In the genomic region with DNA sequence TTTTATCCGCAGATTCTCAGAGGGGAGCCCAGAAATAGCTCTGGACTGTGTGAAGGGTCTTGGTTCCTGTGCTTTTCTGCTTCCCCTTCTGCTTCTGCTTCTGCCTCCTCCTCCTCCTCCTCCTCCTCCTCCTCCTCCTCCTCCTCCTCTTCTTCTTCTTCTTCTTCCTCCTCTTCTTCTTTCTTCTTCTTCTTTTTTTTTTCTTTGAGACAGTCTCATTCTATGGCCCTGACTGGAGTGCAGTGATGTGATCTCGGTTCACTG, we compare ENCODE assay signal across 10 cellular contexts. TPM values are rescaled to one million over a fixed set of nuclear protein-coding genes. Genes with fewer than 3 reads are reported as not detected.
DNase-seq lines count a peak whose midpoint lies in the region; ATAC-seq and TF ChIP-seq lines count a peak whose summit lies in the region.
"Had no signal": no experiment of that assay in that cellular context is flagged by ENCODE, and none has a peak within 500 bp of the region (broad histone marks: within the 10 kb centered on the region; RNA-seq: fewer than 3 reads in every experiment).

No MANE protein-coding gene starts in this region.

- no peak overlapping the region for H3K9ac ChIP-seq in HUES6 (ENCODE audit: low read length)
- H3K9ac ChIP-seq in parathyroid adenoma, result no peak overlapping the region

- H3K9me3 ChIP-seq in HUES6 (ENCODE audit: control insufficient read depth, insufficient read depth, low read depth, low read length) (no peaks in the 10 kb centered on the region), SJCRH30 (replicated peaks) (no peaks in the 10 kb centered on the region), parathyroid adenoma (ENCODE audit: control insufficient read depth, low read length) (no peaks in the 10 kb centered on the region)
- H3K9me3 ChIP-seq: BE2C, testis had no signal

- H3K27ac ChIP-seq in HUES6 (ENCODE audit: low read depth, low read length) (no peak overlapping the region), SJCRH30 (no peak overlapping the region), parathyroid adenoma (no peak overlapping the region)
- H3K27ac ChIP-seq: foreskin keratinocyte, SK-N-MC, testis had no signal

- H3K4me2 ChIP-seq in parathyroid adenoma (ENCODE audit: low read length), result no peak overlapping the region

- no peaks in the 10 kb centered on the region for H3K79me2 ChIP-seq in parathyroid adenoma

- no peaks in the 10 kb centered on the region for H3K36me3 ChIP-seq in HUES6 (ENCODE audit: control insufficient read depth, insufficient read depth, low read length)
- H3K36me3 ChIP-seq in SJCRH30, result no peaks in the 10 kb centered on the region
- H3K36me3 ChIP-seq in parathyroid adenoma (ENCODE audit: control insufficient read depth, insufficient read depth, low read length), result no peaks in the 10 kb centered on the region
- no peaks in the 10 kb centered on the region for H3K36me3 ChIP-seq in H7 (replicated peaks; ENCODE audit: control insufficient read depth, insufficient read depth, low read length)
- H3K36me3 ChIP-seq: BE2C had no signal

- TF ChIP-seq CTCF in parathyroid adenoma (IDR thresholded peaks at IDR 0.05), result no peak

- H3K4me3 ChIP-seq in HUES6 (ENCODE audit: low read depth, low read length) (peak overlapping the region; percentile 59), SJCRH30 (peak overlapping the region; percentile 54), parathyroid adenoma (ENCODE audit: low read depth, low read length) (no peak overlapping the region), H7 (ENCODE audit: insufficient read depth, low read depth, low read length) (no peak overlapping the region)
- H3K4me3 ChIP-seq: SK-N-MC had no signal

- peaks cover 52% of the 10 kb centered on the region for H3K27me3 ChIP-seq in HUES6 (ENCODE audit: control insufficient read depth, insufficient read depth, low read length)
- no peaks in the 10 kb centered on the region for H3K27me3 ChIP-seq in SJCRH30
- no peaks in the 10 kb centered on the region for H3K27me3 ChIP-seq in parathyroid adenoma (ENCODE audit: control insufficient read depth, insufficient read depth, low read length)
- peaks cover 34% of the 10 kb centered on the region for H3K27me3 ChIP-seq in H7 (ENCODE audit: control insufficient read depth, insufficient read depth, low read length)
- H3K27me3 ChIP-seq: BE2C, testis had no signal

- H3K4me1 ChIP-seq in HUES6 (ENCODE audit: control insufficient read depth, insufficient read depth, low read length), result peaks cover 12% of the 10 kb centered on the region; the same call in 1 of the 2 replicates
- peaks cover 17% of the 10 kb centered on the region for H3K4me1 ChIP-seq in SJCRH30
- H3K4me1 ChIP-seq in parathyroid adenoma, result peaks cover 2% of the 10 kb centered on the region
- H3K4me1 ChIP-seq: foreskin keratinocyte had no signal

- no peak for ATAC-seq in HG02642 (IDR thresholded peaks at IDR 0.05; ENCODE audit: poor library complexity, unreplicated experiment)

- no peak for DNase-seq in SJCRH30
- DNase-seq in H7, result no peak
- DNase-seq: NCI-H1436 treated with DMSO at 0.1 percent for 48 hours had no signal

- peak overlapping the region; percentile 49 for H2AFZ ChIP-seq in parathyroid adenoma

RNA-seq across cellular contexts. Expression of a gene that starts 11.6 kb away (rescaled TPM):
- 0.25 and 0.89 TPM in 2 replicates for total RNA-seq in SJCRH30 (2014; rRNA removed; shearing (Covaris generic))
- total RNA-seq in H7 (2014; rRNA removed; shearing (Covaris generic)), result 2.3 and 5.1 TPM in 2 replicates

RNA-seq across cellular contexts. Expression of a gene that starts 11.7 kb away (rescaled TPM):
- 14.3 and 15.3 TPM in 2 replicates for total RNA-seq in SJCRH30 (2014; rRNA removed; shearing (Covaris generic))
- 4.1 and 5.6 TPM in 2 replicates for total RNA-seq in H7 (2014; rRNA removed; shearing (Covaris generic))

RNA-seq across cellular contexts. Expression of a gene that starts 19.8 kb away (rescaled TPM):
- 229 and 239 TPM in 2 replicates for total RNA-seq in SJCRH30 (2014; rRNA removed; shearing (Covaris generic))
- 107 and 108 TPM in 2 replicates for total RNA-seq in H7 (2014; rRNA removed; shearing (Covaris generic))

RNA-seq across cellular contexts. Expression of a gene that starts 32.0 kb away (rescaled TPM):
- total RNA-seq in SJCRH30 (2014; rRNA removed; shearing (Covaris generic)), result 27.3 and 30.4 TPM in 2 replicates
- 16.0 and 19.2 TPM in 2 replicates for total RNA-seq in H7 (2014; rRNA removed; shearing (Covaris generic))

RNA-seq across cellular contexts. Expression of a gene that starts 32.1 kb away (rescaled TPM):
- 92.1 and 101 TPM in 2 replicates for total RNA-seq in SJCRH30 (2014; rRNA removed; shearing (Covaris generic))
- 106 and 107 TPM in 2 replicates for total RNA-seq in H7 (2014; rRNA removed; shearing (Covaris generic))

Comparison
In these comparisons a context has a peak if more than half of its experiments do, and no peak if none do; other contexts are left out.
1. H3K4me3 ChIP-seq: peak in HUES6 (single experiment) and SJCRH30 (single experiment); none in parathyroid adenoma (single experiment) and H7 (single experiment).